Comparison of ENCODE assay signal across 1 cellular context in the genomic region with DNA sequence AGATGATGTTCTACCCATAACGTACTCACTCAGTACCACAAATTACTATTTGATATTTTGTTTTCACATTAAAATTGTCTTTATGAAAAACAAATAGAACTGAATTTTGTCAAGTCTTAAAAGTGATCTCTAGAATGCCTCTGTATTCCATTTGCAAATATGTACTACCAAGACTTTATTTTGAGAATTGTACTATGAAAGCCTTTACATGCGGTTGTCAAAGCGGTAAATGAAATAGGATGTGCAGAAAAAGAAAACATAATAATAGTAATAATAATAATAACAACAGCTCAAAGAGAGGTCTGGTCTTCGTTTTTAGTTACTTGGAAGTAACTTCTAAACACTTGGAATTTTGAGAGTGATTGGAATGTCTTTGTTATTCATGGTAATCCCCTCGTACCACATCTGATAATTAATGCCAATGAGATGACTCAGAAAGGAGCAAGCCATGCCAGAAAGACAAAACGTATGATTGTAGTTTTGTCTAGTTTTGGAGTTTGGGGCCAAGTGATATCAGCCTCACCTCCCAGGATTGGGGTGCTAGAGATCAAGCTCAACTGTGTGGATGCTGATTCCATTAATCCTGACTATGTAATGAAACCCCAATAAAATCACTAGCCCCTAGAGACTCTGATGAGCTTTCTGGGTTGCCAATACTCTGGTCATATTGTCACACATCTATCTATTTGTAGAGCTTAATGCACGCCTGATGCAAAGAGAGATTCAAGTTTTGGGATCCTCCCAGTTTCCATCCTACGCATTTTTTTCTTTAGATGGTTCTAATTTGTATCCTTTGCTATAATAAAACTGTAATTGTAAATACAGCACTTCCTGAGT.
A peak's percentile ranks its signal among the peaks of the same experiment; 100 is the strongest.
TF ChIP-seq lines count a peak whose summit lies in the region.

No MANE protein-coding gene starts in this region.

TF ChIP-seq in GM12878, 131 proteins besides CTCF, POLR2A, EP300 and RAD21 (continued from another document):
- TF ChIP-seq NFYA (IDR thresholded peaks at IDR 0.05; ENCODE audit: borderline replicate concordance, low read depth, low read length), result no peak
- TF ChIP-seq NFIC (IDR thresholded peaks at IDR 0.05; ENCODE audit: low read depth, low read length), result peak; percentile 47; the same call in 1 of the 2 replicates
- TF ChIP-seq EZH2 (IDR thresholded peaks at IDR 0.05; ENCODE audit: borderline replicate concordance, control insufficient read depth, low read depth, low read length), result no peak
- no peak for TF ChIP-seq CREB1 (IDR thresholded peaks at IDR 0.05; ENCODE audit: low read depth)
- TF ChIP-seq MEF2B (IDR thresholded peaks at IDR 0.05; ENCODE audit: partially characterized antibody, poor library complexity, severe bottlenecking), result peak; percentile 30
TF ChIP-seq in GM12878: peak in this region for 8.
